ENCODE assay signal across 27 cellular contexts in the genomic region with DNA sequence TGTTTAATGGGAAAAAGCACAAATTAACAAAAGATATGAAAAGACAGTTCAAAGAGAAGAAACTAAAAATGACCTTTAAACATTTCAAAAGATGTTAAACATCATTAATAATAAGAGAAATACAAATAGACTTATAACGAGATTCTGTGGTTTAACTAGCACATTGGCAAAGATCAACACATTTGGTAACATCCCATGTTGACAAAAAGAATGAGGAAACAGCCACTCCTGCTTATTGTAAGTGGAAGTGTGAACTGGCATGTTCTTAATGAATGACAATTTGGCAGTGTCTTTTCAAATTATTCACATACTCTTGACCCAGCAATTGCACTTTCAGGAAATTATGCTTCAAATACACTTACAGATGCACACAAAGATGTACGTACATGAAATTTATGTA.
"Had no signal": no experiment of that assay in that cellular context is flagged by ENCODE, and none has a peak within 500 bp of the region (broad histone marks: within the 10 kb centered on the region; RNA-seq: fewer than 3 reads in every experiment).

No MANE protein-coding gene starts in this region.

- H3K4me3 Mint-ChIP-seq: activated CD4-positive, alpha-beta memory T cell treated with anti-CD3 and anti-CD28 coated beads for 36 hours; activated CD4-positive, alpha-beta T cell treated with anti-CD3 and anti-CD28 coated beads, Interleukin-2, amount 10 ng/mL, durations not matched to agents 7 days and 5 days; activated naive CD8-positive, alpha-beta T cell; activated T-cell treated with anti-CD3 and anti-CD28 coated beads, Interleukin-2, amount 50 U/mL, for 4 hours; T-cell had no signal

- H3K36me3 ChIP-seq: brain microvascular endothelial cell had no signal

- H3K27ac ChIP-seq: brain microvascular endothelial cell, VCaP had no signal

- FAIRE-seq: K562, RCC 7860 had no signal

- H3K27ac Mint-ChIP-seq: activated CD4-positive, alpha-beta memory T cell treated with anti-CD3 and anti-CD28 coated beads for 36 hours; activated CD4-positive, alpha-beta T cell treated with anti-CD3 and anti-CD28 coated beads, Interleukin-2, amount 10 ng/mL, durations not matched to agents 7 days and 5 days; activated naive CD8-positive, alpha-beta T cell; T-cell had no signal

- H3K4me3 ChIP-seq: K562 had no signal

- DNase-seq: activated CD4-positive, alpha-beta memory T cell treated with anti-CD3 and anti-CD28 coated beads for 36 hours; activated CD4-positive, alpha-beta T cell treated with anti-CD3 and anti-CD28 coated beads, Interleukin-2, amount 10 ng/mL, durations not matched to agents 7 days and 5 days; activated CD4-positive, CD25-positive, alpha-beta regulatory T cell; activated CD8-positive, alpha-beta memory T cell treated with anti-CD3 and anti-CD28 coated beads for 24 hours; activated effector memory CD4-positive, alpha-beta T cell treated with anti-CD3 and anti-CD28 coated beads, Interleukin-2, amount 50 U/mL, for 16 hours; activated naive CD4-positive, alpha-beta T cell treated with Interleukin-2 at 50 U/mL for 16 hours; activated T-cell treated with anti-CD3 and anti-CD28 coated beads, Interleukin-2, amount 50 U/mL, for 4 hours; brain microvascular endothelial cell; cerebellar nuclear complex; Karpas-422; MM.1S; NCI-H1092 treated with DMSO at 0.1 percent for 48 hours; NCI-H1436; NCI-H187; NCI-H2081; NCI-H510A treated with DMSO at 0.1 percent for 48 hours; NCI-H774; NK-92 treated with Interleukin-12 subunit alpha and Interleukin-12 subunit beta, amount 100 ng/mL, for 24 hours; PC-3; SHP77; T-cell; T-helper 2 cell; T1000 had no signal

- H3K4me1 Mint-ChIP-seq: activated CD4-positive, alpha-beta T cell treated with anti-CD3 and anti-CD28 coated beads, Interleukin-2, amount 10 ng/mL, durations not matched to agents 7 days and 5 days; T-cell had no signal

- H3K27me3 ChIP-seq: brain microvascular endothelial cell had no signal

- H3K27me3 Mint-ChIP-seq: activated CD4-positive, alpha-beta memory T cell treated with anti-CD3 and anti-CD28 coated beads for 36 hours; activated CD4-positive, alpha-beta T cell treated with anti-CD3 and anti-CD28 coated beads, Interleukin-2, amount 10 ng/mL, durations not matched to agents 7 days and 5 days; T-cell had no signal

- H3K36me3 Mint-ChIP-seq: activated CD4-positive, alpha-beta memory T cell treated with anti-CD3 and anti-CD28 coated beads for 36 hours; activated naive CD8-positive, alpha-beta T cell; T-cell had no signal
